Comparison of ENCODE assay signal across 12 cellular contexts in genomic region chr5:75885849-75886596, GRCh38.
DNase-seq lines count a peak whose midpoint lies in the region; ATAC-seq and TF ChIP-seq lines count a peak whose summit lies in the region.
"Had no signal": no experiment of that assay in that cellular context is flagged by ENCODE, and none has a peak within 500 bp of the region (broad histone marks: within the 10 kb centered on the region; RNA-seq: fewer than 3 reads in every experiment).

No MANE protein-coding gene starts in this region.

- H3K9me3 Mint-ChIP-seq in MCF 10A (ENCODE audit: unreplicated experiment) (no peaks in the 10 kb centered on the region), type B pancreatic cell (no peaks in the 10 kb centered on the region), immature natural killer cell (no peaks in the 10 kb centered on the region)
- H3K9me3 Mint-ChIP-seq in activated naive CD4-positive, alpha-beta T cell treated with anti-CD3 and anti-CD28 coated beads, Interleukin-2, amount 50 U/mL, for 72 hours = no peaks in the 10 kb centered on the region
- H3K9me3 Mint-ChIP-seq: activated CD4-positive, alpha-beta T cell treated with anti-CD3 and anti-CD28 coated beads, Interleukin-2, amount 10 ng/mL, durations not matched to agents 24 days and 14 days had no signal

- BruUV-seq in MCF 10A (replicated peaks; lab: Mats Ljungman, UMichigan) (no TSS peak), PC-3 (replicated peaks; lab: Mats Ljungman, UMichigan) (no TSS peak)

- no peaks in the 10 kb centered on the region for H3K4me1 Mint-ChIP-seq in MCF 10A (ENCODE audit: insufficient read depth, unreplicated experiment)
- no peaks in the 10 kb centered on the region for H3K4me1 Mint-ChIP-seq in type B pancreatic cell (ENCODE audit: unreplicated experiment)
- H3K4me1 Mint-ChIP-seq in immature natural killer cell = no peaks in the 10 kb centered on the region
- H3K4me1 Mint-ChIP-seq: activated CD4-positive, alpha-beta T cell treated with anti-CD3 and anti-CD28 coated beads, Interleukin-2, amount 10 ng/mL, durations not matched to agents 24 days and 14 days; B cell had no signal

- POLR2A ChIA-PET in MCF 10A (lab: Yijun Ruan, JAX) = no interaction called here
- POLR2A ChIA-PET in PC-3 (lab: Charles Lee; ENCODE audit: unreplicated experiment) = no interaction called here

- no peaks in the 10 kb centered on the region for H3F3A ChIP-seq in PC-3 (ENCODE audit: low read length, unreplicated experiment)

- no peaks in the 10 kb centered on the region for H4K20me1 ChIP-seq in PC-3 (ENCODE audit: low read length)

- ATAC-seq in PC-3 (no peak), foreskin keratinocyte (no peak)
- ATAC-seq in activated naive CD4-positive, alpha-beta T cell treated with anti-CD3 and anti-CD28 coated beads, Interleukin-2, amount 50 U/mL, for 72 hours = no peak

- H3K36me3 Mint-ChIP-seq in MCF 10A (ENCODE audit: insufficient read depth, unreplicated experiment) (no peaks in the 10 kb centered on the region), type B pancreatic cell (no peaks in the 10 kb centered on the region), immature natural killer cell (no peaks in the 10 kb centered on the region)
- no peaks in the 10 kb centered on the region for H3K36me3 Mint-ChIP-seq in activated naive CD4-positive, alpha-beta T cell treated with anti-CD3 and anti-CD28 coated beads, Interleukin-2, amount 50 U/mL, for 72 hours

- intact Hi-C loops in MCF 10A (cut with micrococcal nuclease) (no loop called here), breast epithelium (cut with DNase I; ENCODE audit: low total_unique reads) (no loop called here), PC-3 (cut with micrococcal nuclease) (no loop called here)

- CTCF ChIA-PET in MCF 10A (lab: Yijun Ruan, JAX) (interaction anchor here (0.5 to 1.4 kb wide), 3 partner anchors 19 to 366 kb away, joined by 3 to 4 read pairs (median 3); no protein-coding TSS in a partner anchor), PC-3 (lab: Charles Lee) (no interaction called here)

- no peaks in the 10 kb centered on the region for H3K36me3 ChIP-seq in breast epithelium
- H3K36me3 ChIP-seq in PC-3 (ENCODE audit: low read depth, low read length) = no peaks in the 10 kb centered on the region
- H3K36me3 ChIP-seq: ovary had no signal

- H3K27me3 ChIP-seq in breast epithelium (no peaks in the 10 kb centered on the region), PC-3 (ENCODE audit: low read length) (no peaks in the 10 kb centered on the region), foreskin keratinocyte (no peaks in the 10 kb centered on the region)
- H3K27me3 ChIP-seq: ovary had no signal

- no peaks in the 10 kb centered on the region for H3K9me2 ChIP-seq in PC-3 (replicated peaks; ENCODE audit: low read length)

- H3K4me3 ChIP-seq in breast epithelium (no peak overlapping the region), PC-3 (ENCODE audit: low read length) (no peak overlapping the region)
- H3K4me3 ChIP-seq: ovary had no signal

- H3K9me3 ChIP-seq in breast epithelium (no peaks in the 10 kb centered on the region), PC-3 (ENCODE audit: low read length) (no peaks in the 10 kb centered on the region)
- H3K9me3 ChIP-seq: ovary had no signal

- no peak overlapping the region for H3K9ac ChIP-seq in PC-3 (ENCODE audit: low read length)

- H3K27ac Mint-ChIP-seq in MCF 10A (ENCODE audit: low read depth, unreplicated experiment) (no peak overlapping the region), type B pancreatic cell (no peak overlapping the region), immature natural killer cell (no peak overlapping the region)
- H3K27ac Mint-ChIP-seq in activated naive CD4-positive, alpha-beta T cell treated with anti-CD3 and anti-CD28 coated beads, Interleukin-2, amount 50 U/mL, for 72 hours = no peak overlapping the region
- H3K27ac Mint-ChIP-seq: activated CD4-positive, alpha-beta T cell treated with anti-CD3 and anti-CD28 coated beads, Interleukin-2, amount 10 ng/mL, durations not matched to agents 24 days and 14 days; B cell had no signal

- no peaks in the 10 kb centered on the region for H3K27me3 Mint-ChIP-seq in MCF 10A (ENCODE audit: insufficient read depth, unreplicated experiment)
- no peaks in the 10 kb centered on the region for H3K27me3 Mint-ChIP-seq in type B pancreatic cell
- peaks cover 0 to 10% (median 2%) of the 10 kb centered on the region in 3 donors for H3K27me3 Mint-ChIP-seq in immature natural killer cell (ENCODE audit: low read depth in 3 of 3)
- H3K27me3 Mint-ChIP-seq: activated CD4-positive, alpha-beta T cell treated with anti-CD3 and anti-CD28 coated beads, Interleukin-2, amount 10 ng/mL, durations not matched to agents 24 days and 14 days; B cell had no signal

- H3K4me1 ChIP-seq in breast epithelium (no peaks in the 10 kb centered on the region), PC-3 (ENCODE audit: insufficient read depth, low read length) (no peaks in the 10 kb centered on the region), foreskin keratinocyte (no peaks in the 10 kb centered on the region)

- H3K4me3 Mint-ChIP-seq in MCF 10A (ENCODE audit: unreplicated experiment) = no peak overlapping the region
- no peak overlapping the region for H3K4me3 Mint-ChIP-seq in type B pancreatic cell
- no peak overlapping the region for H3K4me3 Mint-ChIP-seq in immature natural killer cell
- H3K4me3 Mint-ChIP-seq: activated CD4-positive, alpha-beta T cell treated with anti-CD3 and anti-CD28 coated beads, Interleukin-2, amount 10 ng/mL, durations not matched to agents 24 days and 14 days; B cell had no signal

- H3K4me2 ChIP-seq in PC-3 (ENCODE audit: low read length) = no peak overlapping the region

- DNase-seq in MCF 10A (ENCODE audit: unreplicated experiment) = peak; percentile 17
- DNase-seq in breast epithelium (ENCODE audit: low spot score in 2 of 2) = no peak
- no peak for DNase-seq in PC-3
- peak in 1 of 2 donors; percentile 13 for DNase-seq in foreskin keratinocyte
- no peak for DNase-seq in type B pancreatic cell (ENCODE audit: extremely low spot score, unreplicated experiment)
- DNase-seq in DMS153 (lab: John Stamatoyannopoulos, UW) = no peak
- DNase-seq in activated naive CD4-positive, alpha-beta T cell treated with anti-CD3 and anti-CD28 coated beads, Interleukin-2, amount 50 U/mL, for 72 hours (ENCODE audit: low spot score in 2 of 2) = no peak
- no peak for DNase-seq in immature natural killer cell
- DNase-seq: activated CD4-positive, alpha-beta T cell treated with anti-CD3 and anti-CD28 coated beads, Interleukin-2, amount 10 ng/mL, durations not matched to agents 24 days and 14 days; NCI-H2081 treated with DMSO at 0.1 percent for 48 hours; ovary had no signal

- H3K79me2 ChIP-seq in PC-3 (ENCODE audit: low read length) = no peaks in the 10 kb centered on the region

- TF ChIP-seq CTCF in MCF 10A (IDR thresholded peaks at IDR 0.05; ENCODE audit: unreplicated experiment) (no peak), breast epithelium (IDR thresholded peaks at IDR 0.05) (no peak), PC-3 (conservative IDR thresholded peaks at IDR 0.05; ENCODE audit: low read depth, low read length) (0 out of 2 replicates have a peak, but pooled peaks have one; percentile 10), foreskin keratinocyte (conservative IDR thresholded peaks at IDR 0.05) (peak; percentile 7), type B pancreatic cell (conservative IDR thresholded peaks at IDR 0.05) (peak; percentile 59)

- H2AFZ ChIP-seq in PC-3 (ENCODE audit: low read length) = no peak overlapping the region

- no peak for TF ChIP-seq POLR2A in breast epithelium (IDR thresholded peaks at IDR 0.05)

- H3K27ac ChIP-seq in breast epithelium (no peak overlapping the region), PC-3 (ENCODE audit: low read length) (no peak overlapping the region), foreskin keratinocyte (no peak overlapping the region)
- H3K27ac ChIP-seq: ovary had no signal

Comparison
In these comparisons a context has a peak if more than half of its experiments do, and no peak if none do; other contexts are left out.
1. CTCF ChIP-seq: peak in PC-3 (single experiment), foreskin keratinocyte (single experiment) and type B pancreatic cell (single experiment); none in MCF 10A (single experiment) and breast epithelium (0 of 3).